Comparison of ENCODE assay signal across 22 cellular contexts in genomic region chr15:23994273-23994672, GRCh38.
A peak's percentile ranks its signal among the peaks of the same experiment; 100 is the strongest.
DNase-seq lines count a peak whose midpoint lies in the region; ATAC-seq and TF ChIP-seq lines count a peak whose summit lies in the region.
"Had no signal": no experiment of that assay in that cellular context is flagged by ENCODE, and none has a peak within 500 bp of the region (broad histone marks: within the 10 kb centered on the region; RNA-seq: fewer than 3 reads in every experiment).

No MANE protein-coding gene starts in this region.

- POLR2A ChIA-PET in WTC11 (lab: Charles Lee) = no interaction called here

- no TSS peak for BruUV-seq in mammary epithelial cell (replicated peaks; lab: Mats Ljungman, UMichigan)

- H3K27me3 Mint-ChIP-seq in WTC11 (ENCODE audit: low read depth) (no peaks in the 10 kb centered on the region; the same call in 1 of the 2 replicates), endodermal cell (ENCODE audit: insufficient read depth) (no peaks in the 10 kb centered on the region)
- H3K27me3 Mint-ChIP-seq: CD4-positive, alpha-beta memory T cell; CD4-positive, CD25-positive, alpha-beta regulatory T cell; CD8-positive, alpha-beta memory T cell had no signal

- WGBS in endodermal cell (ENCODE audit: insufficient coverage in 1 of 2, insufficient read length in 1 of 2), 2 experiments = 66 to 80% methylated on average over 3 to 4 of the region's 4 CpGs
- 55% methylated on average over 4 of the region's 4 CpGs for WGBS in mammary epithelial cell (ENCODE audit: low coverage, missing lambda C conversion rate)

- H3K9me3 ChIP-seq in endodermal cell (ENCODE audit: control insufficient read depth, low read length) (peaks cover 32% of the 10 kb centered on the region), mammary epithelial cell (replicated peaks; ENCODE audit: insufficient read depth, low read length) (peaks cover 34% of the 10 kb centered on the region)
- H3K9me3 ChIP-seq: BE2C had no signal

- ATAC-seq in WTC11 (peak; percentile 61), GM19397 (IDR thresholded peaks at IDR 0.05; ENCODE audit: unreplicated experiment) (no peak)
- ATAC-seq: GM12878 had no signal

- in situ Hi-C loops in mammary epithelial cell (cut with MboI; ENCODE audit: low sequenced_read_pairs in 2 of 2) = no loop called here

- H3K9me3 Mint-ChIP-seq in WTC11 (peaks cover 71% of the 10 kb centered on the region), endodermal cell (peaks cover 76% of the 10 kb centered on the region)

- no peaks in the 10 kb centered on the region for H3K79me2 ChIP-seq in mammary epithelial cell (ENCODE audit: insufficient read depth, low read length)

- peaks cover 57% of the 10 kb centered on the region for H3K36me3 Mint-ChIP-seq in WTC11
- H3K36me3 Mint-ChIP-seq in endodermal cell (ENCODE audit: low read depth) = peaks cover 2% of the 10 kb centered on the region
- H3K36me3 Mint-ChIP-seq: CD14-positive monocyte; CD4-positive, alpha-beta memory T cell; CD4-positive, CD25-positive, alpha-beta regulatory T cell; CD8-positive, alpha-beta memory T cell had no signal

- no peak overlapping the region for H3K9ac ChIP-seq in endodermal cell (ENCODE audit: extremely low read depth, low read length, poor library complexity, severe bottlenecking)
- no peak overlapping the region for H3K9ac ChIP-seq in mammary epithelial cell (ENCODE audit: insufficient read depth, low read length)
- H3K9ac ChIP-seq: BLaER1 had no signal

- H3K27ac ChIP-seq in endodermal cell (ENCODE audit: low read depth, low read length) (no peak overlapping the region), mammary epithelial cell (ENCODE audit: insufficient read depth, low read depth, low read length) (no peak overlapping the region)
- H3K27ac ChIP-seq: BLaER1 had no signal

- dilution Hi-C loops in mammary epithelial cell (cut with HindIII; ENCODE audit: low sequenced_read_pairs) = no loop called here

- H3K27ac Mint-ChIP-seq in WTC11 (no peak overlapping the region), endodermal cell (no peak overlapping the region)
- H3K27ac Mint-ChIP-seq: CD14-positive monocyte; CD4-positive, alpha-beta memory T cell; CD4-positive, CD25-positive, alpha-beta regulatory T cell; CD8-positive, alpha-beta memory T cell had no signal

- CTCF ChIA-PET in WTC11 (lab: Charles Lee) = no interaction called here
- CTCF ChIA-PET in mammary epithelial cell (lab: Charles Lee; ENCODE audit: low non-redundant PET) = no interaction called here

- no peak overlapping the region for H2AFZ ChIP-seq in mammary epithelial cell (ENCODE audit: low read depth, low read length)

- H3K4me2 ChIP-seq in mammary epithelial cell (ENCODE audit: insufficient read depth, low read depth, low read length) = no peak overlapping the region
- H3K4me2 ChIP-seq: BLaER1 had no signal

- DNase-seq in WTC11 (ENCODE audit: low spot score) (no peak), endodermal cell (peak; percentile 48), hepatic stellate cell (ENCODE audit: low spot score) (no peak), mammary epithelial cell (no peak)
- DNase-seq: 8988T; ACHN; BE2C; C1 segment of cervical spinal cord; CD4-positive, alpha-beta memory T cell; CD4-positive, CD25-positive, alpha-beta regulatory T cell; CD8-positive, alpha-beta memory T cell; COR-L47; DMS 273 treated with DMSO at 0.1 percent for 48 hours; DMS153; DMS79; DND-41; EL; GDM1 had no signal

- no peaks in the 10 kb centered on the region for H3K36me3 ChIP-seq in endodermal cell (ENCODE audit: control insufficient read depth, insufficient read depth, low read length)
- H3K36me3 ChIP-seq in mammary epithelial cell (ENCODE audit: insufficient read depth, low read length) = no peaks in the 10 kb centered on the region
- H3K36me3 ChIP-seq: BE2C, BLaER1 had no signal

- H3K4me3 Mint-ChIP-seq in WTC11 (no peak overlapping the region), endodermal cell (no peak overlapping the region)
- H3K4me3 Mint-ChIP-seq: CD14-positive monocyte; CD4-positive, CD25-positive, alpha-beta regulatory T cell; CD8-positive, alpha-beta memory T cell had no signal

- H4K20me1 ChIP-seq in mammary epithelial cell (ENCODE audit: insufficient read depth, low read length) = no peaks in the 10 kb centered on the region
- H4K20me1 ChIP-seq: BLaER1 had no signal

- H3K4me1 ChIP-seq in endodermal cell (ENCODE audit: control insufficient read depth, insufficient read depth, low read length) = no peaks in the 10 kb centered on the region
- H3K4me1 ChIP-seq in mammary epithelial cell (ENCODE audit: insufficient read depth, low read length) = no peaks in the 10 kb centered on the region
- H3K4me1 ChIP-seq: BE2C, BLaER1 had no signal

- H3K27me3 ChIP-seq in endodermal cell (ENCODE audit: control insufficient read depth, insufficient read depth, low read length, poor library complexity, severe bottlenecking) (no peaks in the 10 kb centered on the region), mammary epithelial cell (ENCODE audit: insufficient read depth, low read length) (no peaks in the 10 kb centered on the region)
- H3K27me3 ChIP-seq: BE2C, BLaER1 had no signal

- no peak for TF ChIP-seq CTCF in WTC11 (IDR thresholded peaks at IDR 0.05)
- TF ChIP-seq CTCF in endodermal cell (conservative IDR thresholded peaks at IDR 0.05) = no peak
- no peak for TF ChIP-seq CTCF in mammary epithelial cell (conservative IDR thresholded peaks at IDR 0.05 in 1 of 2, IDR thresholded peaks at IDR 0.05 in 1 of 2; ENCODE audit: extremely low read depth in 1 of 2, insufficient read depth in 1 of 2, low read depth in 1 of 2, low read length in 2 of 2)

- intact Hi-C loops in mammary epithelial cell (cut with micrococcal nuclease) = no loop called here

- H3K4me3 ChIP-seq in endodermal cell (ENCODE audit: low read length) (no peak overlapping the region), mammary epithelial cell (replicated peaks in 1 of 3; ENCODE audit: insufficient read depth in 1 of 3, low read depth in 2 of 3, low read length in 3 of 3) (no peak overlapping the region)
- H3K4me3 ChIP-seq: BLaER1, GM12878 had no signal

- H3K4me1 Mint-ChIP-seq in WTC11 (peaks cover 3% of the 10 kb centered on the region), endodermal cell (no peaks in the 10 kb centered on the region)
- H3K4me1 Mint-ChIP-seq: CD14-positive monocyte; CD4-positive, alpha-beta memory T cell; CD4-positive, CD25-positive, alpha-beta regulatory T cell; CD8-positive, alpha-beta memory T cell had no signal

TF ChIP-seq in WTC11, 78 proteins besides CTCF, POLR2A, EP300 and RAD21 (continues in another document):
- TF ChIP-seq RORB (CRISPR knock-in tag; IDR thresholded peaks at IDR 0.05) (no peak), ETV6 (CRISPR knock-in tag; IDR thresholded peaks at IDR 0.05) (no peak), ZNF317 (CRISPR knock-in tag; IDR thresholded peaks at IDR 0.05; ENCODE audit: borderline replicate concordance, low read depth) (no peak), SOX15 (CRISPR knock-in tag; IDR thresholded peaks at IDR 0.05) (no peak), NFATC4 (CRISPR knock-in tag; IDR thresholded peaks at IDR 0.05) (no peak), ATF2 (CRISPR knock-in tag; IDR thresholded peaks at IDR 0.05; ENCODE audit: borderline replicate concordance, low read depth) (no peak), CREM (CRISPR knock-in tag; IDR thresholded peaks at IDR 0.05) (no peak), TEAD1 (CRISPR knock-in tag; IDR thresholded peaks at IDR 0.05) (no peak), MXD4 (CRISPR knock-in tag; IDR thresholded peaks at IDR 0.05; ENCODE audit: borderline replicate concordance) (no peak), ZNF532 (CRISPR knock-in tag; IDR thresholded peaks at IDR 0.05; ENCODE audit: borderline replicate concordance) (no peak)
